In the genomic region with DNA sequence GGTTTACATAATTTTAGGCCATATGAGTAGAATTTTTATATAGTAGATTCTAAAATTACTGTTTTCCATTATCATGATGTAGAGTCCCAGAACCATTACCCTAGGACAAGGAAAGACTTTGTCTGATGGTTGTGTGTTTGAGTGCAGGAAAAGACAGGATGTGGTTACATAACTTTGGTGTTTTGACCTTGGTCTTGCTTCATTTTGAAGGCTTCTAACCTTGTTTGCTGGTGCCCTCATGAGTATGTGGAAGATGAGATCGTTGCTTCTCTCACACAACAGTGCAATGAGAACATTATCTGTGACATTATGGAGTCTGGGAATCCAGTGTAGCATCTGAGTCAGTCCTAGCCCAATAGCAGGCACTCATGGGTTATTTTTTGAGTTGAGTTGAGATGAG, we compare ENCODE assay signal across 20 cellular contexts.
DNase-seq lines count a peak whose midpoint lies in the region; ATAC-seq, FAIRE-seq and TF ChIP-seq lines count a peak whose summit lies in the region.
"Had no signal": no experiment of that assay in that cellular context is flagged by ENCODE, and none has a peak within 500 bp of the region (broad histone marks: within the 10 kb centered on the region; RNA-seq: fewer than 3 reads in every experiment).

No MANE protein-coding gene starts in this region.

- H3K79me2 ChIP-seq in K562 (ENCODE audit: control insufficient read depth, insufficient read depth, low read length) (no peaks in the 10 kb centered on the region), SK-N-SH (ENCODE audit: insufficient read depth) (no peaks in the 10 kb centered on the region)

- no peaks in the 10 kb centered on the region for H3F3A ChIP-seq in SK-N-SH (replicated peaks; ENCODE audit: insufficient read depth)

- TF ChIP-seq EP300 in K562 (IDR thresholded peaks at IDR 0.05; ENCODE audit: low read length) (no peak), SK-N-SH (IDR thresholded peaks at IDR 0.05; ENCODE audit: borderline replicate concordance in 1 of 2, low read depth in 1 of 2, low read length in 1 of 2) (no peak)

- POLR2A ChIA-PET in K562 (lab: Yijun Ruan, JAX) (no interaction called here), SK-N-SH (lab: Yijun Ruan, JAX) (no interaction called here)

- TF ChIP-seq POLR2A in K562 (conservative IDR thresholded peaks at IDR 0.05) = no peak

- no peak for FAIRE-seq in K562 (lab: Jason Lieb, UNC)
- FAIRE-seq: GM12892 had no signal

- WGBS in K562 (ENCODE audit: insufficient coverage, low coverage, missing lambda C conversion rate) = 23% methylated on average over 1 of the region's 1 CpG
- 40% methylated on average over 1 of the region's 1 CpG for WGBS in liver
- 0% methylated on average over 1 of the region's 1 CpG for WGBS in SK-N-SH (ENCODE audit: low lambda C conversion rate)
- 74 to 93% (median 74%) methylated on average over 1 of the region's 1 CpG for WGBS in psoas muscle, 3 donors

- peak; percentile 37 to 55; a peak in 3 of 4 replicates for TF ChIP-seq RAD21 in K562 (CRISPR knock-in tag; conservative IDR thresholded peaks at IDR 0.05 in 1 of 2, IDR thresholded peaks at IDR 0.05 in 1 of 2)
- peak; percentile 38 to 39 for TF ChIP-seq RAD21 in liver (IDR thresholded peaks at IDR 0.05)
- TF ChIP-seq RAD21 in SK-N-SH (IDR thresholded peaks at IDR 0.05; ENCODE audit: low read length) = no peak

- H4K20me1 ChIP-seq in K562 (replicated peaks; ENCODE audit: control insufficient read depth, insufficient read depth, low read length) (no peaks in the 10 kb centered on the region), SK-N-SH (ENCODE audit: insufficient read depth) (no peaks in the 10 kb centered on the region)

- no peaks in the 10 kb centered on the region for H3K9me1 ChIP-seq in K562 (ENCODE audit: control insufficient read depth, insufficient read depth, low read length)

- no peaks in the 10 kb centered on the region for H3K27me3 ChIP-seq in K562 (ENCODE audit: control insufficient read depth in 2 of 2, insufficient read depth in 2 of 2, low read length in 2 of 2)
- H3K27me3 ChIP-seq in liver (ENCODE audit: control insufficient read depth in 4 of 4, insufficient read depth in 4 of 4, low read length in 3 of 4) = no peaks in the 10 kb centered on the region
- no peaks in the 10 kb centered on the region for H3K27me3 ChIP-seq in SK-N-SH (ENCODE audit: insufficient read depth)
- no peaks in the 10 kb centered on the region for H3K27me3 ChIP-seq in psoas muscle (ENCODE audit: insufficient read depth in 3 of 3, low read length in 2 of 3)
- H3K27me3 ChIP-seq: MG63 had no signal

- H3K36me3 ChIP-seq in K562 (ENCODE audit: control insufficient read depth, insufficient read depth, low read length) = no peaks in the 10 kb centered on the region
- no peaks in the 10 kb centered on the region for H3K36me3 ChIP-seq in liver (ENCODE audit: control insufficient read depth in 4 of 4, insufficient read depth in 3 of 4, low read depth in 1 of 4, low read length in 3 of 4)
- no peaks in the 10 kb centered on the region for H3K36me3 ChIP-seq in SK-N-SH (replicated peaks in 1 of 2; ENCODE audit: control insufficient read depth in 1 of 2, insufficient read depth in 2 of 2, low read length in 1 of 2)
- H3K36me3 ChIP-seq in psoas muscle (ENCODE audit: insufficient read depth in 1 of 2, low read depth in 1 of 2) = no peaks in the 10 kb centered on the region
- H3K36me3 ChIP-seq: MG63 had no signal

- H3K4me2 ChIP-seq in K562 (ENCODE audit: insufficient read depth, low read length) = no peak overlapping the region
- H3K4me2 ChIP-seq in SK-N-SH = no peak overlapping the region
- H3K4me2 ChIP-seq: GM23338, PC-9 had no signal

- H3K9ac ChIP-seq in K562 (ENCODE audit: insufficient read depth in 1 of 2, low read depth in 2 of 2, low read length in 2 of 2) = no peak overlapping the region
- no peak overlapping the region for H3K9ac ChIP-seq in liver (ENCODE audit: low read depth in 1 of 2, low read length in 2 of 2)
- H3K9ac ChIP-seq in SK-N-SH = no peak overlapping the region

- no peak overlapping the region for H2AFZ ChIP-seq in K562 (ENCODE audit: low read depth, low read length)
- H2AFZ ChIP-seq in SK-N-SH (ENCODE audit: low read depth) = no peak overlapping the region
- H2AFZ ChIP-seq: GM23338, PC-9 had no signal

- BruUV-seq in K562 (replicated peaks; lab: Mats Ljungman, UMichigan) = no TSS peak

- DNase-seq in EL = peak; percentile 31
- peak; percentile 2 for DNase-seq in Jurkat, Clone E6-1 (ENCODE audit: low read depth, low spot score)
- no peak for DNase-seq in K562 (ENCODE audit: extremely low read depth in 1 of 4, low spot score in 3 of 4)
- no peak for DNase-seq in SK-N-SH
- no peak for DNase-seq in putamen (ENCODE audit: low spot score)
- DNase-seq in psoas muscle = no peak
- DNase-seq: ACHN; CD4-positive, alpha-beta T cell; DMS79 treated with DMSO at 0.1 percent for 48 hours; Karpas-422; MG63; NCI-H1436; NCI-H2029; NCI-H2171; NCI-H446; NK-92 treated with Interleukin-12 subunit alpha and Interleukin-12 subunit beta, amount 100 ng/mL, for 24 hours; PC-9 had no signal

- no peak overlapping the region for H3K27ac ChIP-seq in K562 (ENCODE audit: extremely low read depth, low read depth, low read length)
- no peak overlapping the region for H3K27ac ChIP-seq in liver (ENCODE audit: low read depth in 1 of 2, low read length in 2 of 2)
- H3K27ac ChIP-seq in SK-N-SH (ENCODE audit: low read depth in 2 of 2, low read length in 1 of 2) = no peak overlapping the region
- H3K27ac ChIP-seq in psoas muscle = no peak overlapping the region
- H3K27ac ChIP-seq: PC-9 had no signal

- H3K4me3 ChIP-seq in Jurkat, Clone E6-1 (ENCODE audit: low read length) = no peak overlapping the region
- H3K4me3 ChIP-seq in K562 (no peak overlapping the region), liver (ENCODE audit: low read depth in 1 of 3, low read length in 3 of 3) (no peak overlapping the region), SK-N-SH (ENCODE audit: low read depth in 2 of 2, low read length in 1 of 2) (no peak overlapping the region), psoas muscle (no peak overlapping the region)
- H3K4me3 ChIP-seq: GM23338, MG63, PC-9 had no signal

- no peak for ATAC-seq in K562
- ATAC-seq in psoas muscle = no peak
- ATAC-seq: GM23338 had no signal

- H3K4me1 ChIP-seq in K562 (replicated peaks in 1 of 2; ENCODE audit: control insufficient read depth in 2 of 2, insufficient read depth in 2 of 2, low read length in 2 of 2) (peaks cover 6 to 19% of the 10 kb centered on the region in 2 experiments; a peak in 3 of 5 replicates), liver (ENCODE audit: control insufficient read depth in 4 of 4, insufficient read depth in 4 of 4, low read length in 3 of 4) (no peaks in the 10 kb centered on the region), SK-N-SH (ENCODE audit: control insufficient read depth in 1 of 2, insufficient read depth in 2 of 2, low read depth in 1 of 2, low read length in 1 of 2) (no peaks in the 10 kb centered on the region), psoas muscle (peaks cover 7% of the 10 kb centered on the region)

- H3K9me3 ChIP-seq in K562 (replicated peaks; ENCODE audit: control insufficient read depth, insufficient read depth, low read depth, low read length) (no peaks in the 10 kb centered on the region), liver (ENCODE audit: control insufficient read depth in 4 of 4, low read length in 3 of 4) (no peaks in the 10 kb centered on the region), SK-N-SH (no peaks in the 10 kb centered on the region), psoas muscle (no peaks in the 10 kb centered on the region)
- H3K9me3 ChIP-seq: MG63 had no signal

- H3K9me2 ChIP-seq in SK-N-SH = no peaks in the 10 kb centered on the region

- intact Hi-C loops in K562 (cut with micrococcal nuclease) (no loop called here), psoas muscle (cut with DNase I) (no loop called here)

- in situ Hi-C loops in K562 (cut with MboI) = no loop called here

- CTCF ChIA-PET in K562 (lab: Yijun Ruan, JAX; ENCODE audit: low intra/inter-chr PET ratio) = no interaction called here
- CTCF ChIA-PET in SK-N-SH (lab: Yijun Ruan, JAX) = no interaction called here

- no peak for TF ChIP-seq CTCF in K562 (IDR thresholded peaks at IDR 0.05 in 2 of 3, conservative IDR thresholded peaks at IDR 0.05 in 1 of 3; ENCODE audit: insufficient read depth in 2 of 3, low read depth in 1 of 3, low read length in 3 of 3)
- no peak for TF ChIP-seq CTCF in liver (IDR thresholded peaks at IDR 0.05; ENCODE audit: low read depth, low read length, missing input control)
- no peak for TF ChIP-seq CTCF in SK-N-SH (IDR thresholded peaks at IDR 0.05)
- TF ChIP-seq CTCF in psoas muscle (IDR thresholded peaks at IDR 0.05) = no peak

TF ChIP-seq in SK-N-SH, 30 proteins besides CTCF, POLR2A, EP300 and RAD21 (continues in another document):
- TF ChIP-seq USF2 (IDR thresholded peaks at IDR 0.05; ENCODE audit: borderline replicate concordance, low read depth, low read length) = no peak
- no peak for TF ChIP-seq MEF2A (IDR thresholded peaks at IDR 0.05; ENCODE audit: borderline replicate concordance, low read depth)
- no peak for TF ChIP-seq FOXM1 (IDR thresholded peaks at IDR 0.05; ENCODE audit: low read depth)
- no peak for TF ChIP-seq FOXJ3 (CRISPR knock-in tag; IDR thresholded peaks at IDR 0.05)
- no peak for TF ChIP-seq NRF1 (IDR thresholded peaks at IDR 0.05; ENCODE audit: low read depth, low read length)
- no peak for TF ChIP-seq CHD2 (IDR thresholded peaks at IDR 0.05; ENCODE audit: low read length, partially characterized antibody)
- TF ChIP-seq PBX3 (IDR thresholded peaks at IDR 0.05) = no peak

Comparison
In these comparisons a context has a peak if more than half of its experiments do, and no peak if none do; other contexts are left out.
1. DNase-seq: peak in EL (single experiment) and Jurkat, Clone E6-1 (single experiment); none in K562 (0 of 4), SK-N-SH (single experiment), putamen (single experiment) and psoas muscle (0 of 2).